ENCODE assay signal across 11 cellular contexts in the genomic region with DNA sequence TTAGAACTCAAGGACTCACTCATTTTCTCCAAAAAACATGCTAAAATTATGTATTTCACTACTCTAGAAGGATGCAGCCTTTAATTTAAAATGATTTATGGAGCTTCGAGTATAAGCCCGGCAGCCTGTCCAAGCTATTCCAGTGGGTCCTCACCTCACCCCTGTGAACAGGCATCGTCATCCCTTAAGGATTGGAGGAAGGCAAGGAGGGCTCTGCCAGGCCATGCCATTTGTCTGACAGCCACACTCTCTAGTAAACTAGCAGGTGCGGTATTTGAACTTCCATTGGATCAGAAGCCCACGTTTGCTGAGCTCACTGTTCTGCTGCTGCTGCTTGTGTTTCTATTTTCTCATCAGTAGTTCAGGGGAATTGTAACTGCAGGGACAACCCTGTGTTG. TPM values are rescaled to one million over a fixed set of nuclear protein-coding genes. Genes with fewer than 3 reads are reported as not detected.
DNase-seq lines count a peak whose midpoint lies in the region; ATAC-seq and TF ChIP-seq lines count a peak whose summit lies in the region.
"Had no signal": no experiment of that assay in that cellular context is flagged by ENCODE, and none has a peak within 500 bp of the region (broad histone marks: within the 10 kb centered on the region; RNA-seq: fewer than 3 reads in every experiment).

No MANE protein-coding gene starts in this region.

- peaks cover 17% of the 10 kb centered on the region for H3K36me3 Mint-ChIP-seq in mesothelial cell of epicardium
- no peaks in the 10 kb centered on the region for H3K36me3 Mint-ChIP-seq in activated naive CD8-positive, alpha-beta T cell treated with anti-CD3 and anti-CD28 coated beads for 36 hours

- peak overlapping the region; percentile 98 for H3K27ac Mint-ChIP-seq in mesothelial cell of epicardium
- H3K27ac Mint-ChIP-seq in activated naive CD8-positive, alpha-beta T cell treated with anti-CD3 and anti-CD28 coated beads for 36 hours: no peak overlapping the region

- TF ChIP-seq POLR2A in upper lobe of left lung (IDR thresholded peaks at IDR 0.05): no peak

- H3K27me3 Mint-ChIP-seq in mesothelial cell of epicardium (ENCODE audit: low read depth): no peaks in the 10 kb centered on the region
- H3K27me3 Mint-ChIP-seq in activated naive CD8-positive, alpha-beta T cell treated with anti-CD3 and anti-CD28 coated beads for 36 hours: peaks cover 5% of the 10 kb centered on the region

- H3K4me1 ChIP-seq in colonic mucosa: no peaks in the 10 kb centered on the region
- H3K4me1 ChIP-seq in upper lobe of left lung: peaks cover 69 to 93% (median 82%) of the 10 kb centered on the region in 4 donors

- peak overlapping the region; percentile 67 for H3K4me3 Mint-ChIP-seq in mesothelial cell of epicardium
- no peak overlapping the region for H3K4me3 Mint-ChIP-seq in activated naive CD8-positive, alpha-beta T cell treated with anti-CD3 and anti-CD28 coated beads for 36 hours

- ATAC-seq in upper lobe of left lung (ENCODE audit: low FRiP score in 2 of 2): no peak

- no peak overlapping the region for H3K9ac ChIP-seq in colonic mucosa (ENCODE audit: low read depth in 2 of 2, low read length in 2 of 2)

- no peaks in the 10 kb centered on the region for H3K36me3 ChIP-seq in colonic mucosa
- peaks cover 0 to 50% (median 4%) of the 10 kb centered on the region in 4 donors for H3K36me3 ChIP-seq in upper lobe of left lung

- intact Hi-C loops in colonic mucosa (cut with DNase I): no loop called here

- H3K27me3 ChIP-seq in colonic mucosa (no peaks in the 10 kb centered on the region), upper lobe of left lung (no peaks in the 10 kb centered on the region)

- no peak for TF ChIP-seq EP300 in upper lobe of left lung (IDR thresholded peaks at IDR 0.05)

- peaks cover 59% of the 10 kb centered on the region for H3K4me1 Mint-ChIP-seq in mesothelial cell of epicardium
- H3K4me1 Mint-ChIP-seq in activated naive CD8-positive, alpha-beta T cell treated with anti-CD3 and anti-CD28 coated beads for 36 hours: peaks cover 4% of the 10 kb centered on the region

- peak overlapping the region; percentile 12 for H3K4me3 ChIP-seq in colonic mucosa
- H3K4me3 ChIP-seq in upper lobe of left lung: peak overlapping the region in 3 of 4 donors; percentile 45 to 70 (median 61)

- DNase-seq in DMS 273 (lab: John Stamatoyannopoulos, UW; ENCODE audit: unreplicated experiment): peak; percentile 31
- no peak for DNase-seq in DMS 273 treated with DMSO at 0.1 percent for 48 hours (lab: John Stamatoyannopoulos, UW)
- DNase-seq in colonic mucosa: no peak
- no peak for DNase-seq in mesothelial cell of epicardium (ENCODE audit: low spot score in 2 of 2, unreplicated experiment in 2 of 2)
- no peak for DNase-seq in upper lobe of left lung
- DNase-seq in activated naive CD8-positive, alpha-beta T cell treated with anti-CD3 and anti-CD28 coated beads for 36 hours: no peak
- no peak for DNase-seq in stimulated activated CD4-positive, alpha-beta T cell treated with anti-CD3 and anti-CD28 coated beads, Interleukin-12 subunit alpha, Interleukin-12 subunit beta, amount 100 ng/mL, for 4 hours
- no peak for DNase-seq in NCI-H187 (lab: John Stamatoyannopoulos, UW)
- DNase-seq: activated gamma-delta T cell treated with Interleukin-2 at 50 U/mL for 16 hours; stimulated activated CD4-positive, alpha-beta T cell treated with anti-CD3 and anti-CD28 coated beads, Interleukin-2, amount 100 ng/mL, for 48 hours had no signal

- H3K9me3 ChIP-seq in colonic mucosa (no peaks in the 10 kb centered on the region), upper lobe of left lung (no peaks in the 10 kb centered on the region)

- WGBS in upper lobe of left lung, 2 donors: 39 to 49% methylated on average over 5 of the region's 5 CpGs

- H3K9me3 Mint-ChIP-seq in mesothelial cell of epicardium: no peaks in the 10 kb centered on the region
- H3K9me3 Mint-ChIP-seq in activated naive CD8-positive, alpha-beta T cell treated with anti-CD3 and anti-CD28 coated beads for 36 hours: no peaks in the 10 kb centered on the region

- H3K27ac ChIP-seq in colonic mucosa (peak overlapping the region; percentile 63), upper lobe of left lung (peak overlapping the region; percentile 87 to 91 (median 90))
- H3K27ac ChIP-seq: 22Rv1 had no signal

- TF ChIP-seq CTCF in colonic mucosa (IDR thresholded peaks at IDR 0.05) (no peak), mesothelial cell of epicardium (IDR thresholded peaks at IDR 0.05; ENCODE audit: unreplicated experiment) (no peak), upper lobe of left lung (IDR thresholded peaks at IDR 0.05) (no peak)

RNA-seq across cellular contexts. Expression of a gene that starts 39.8 kb away (rescaled TPM):
- 10 to 100 TPM; 43.5 to 45.8 TPM for total RNA-seq in colonic mucosa
- total RNA-seq in mesothelial cell of epicardium: 34.0 to 38.9 TPM (median 36.9 TPM) in 3 replicates
- 10 to 100 TPM; 17.8 to 56.5 (median 49.4) TPM for total RNA-seq in upper lobe of left lung
- 100 to 1,000 TPM; 116 to 118 TPM for total RNA-seq in activated naive CD8-positive, alpha-beta T cell treated with anti-CD3 and anti-CD28 coated beads for 36 hours
